Comparison of ENCODE assay signal across 2 cellular contexts in genomic region chr4:113157086-113157857, GRCh38.
TF ChIP-seq lines count a peak whose summit lies in the region.

No MANE protein-coding gene starts in this region.

TF ChIP-seq in H1, 55 proteins besides CTCF, POLR2A, EP300 and RAD21 (continued from another document):
- no peak for TF ChIP-seq SUZ12 (IDR thresholded peaks at IDR 0.05; ENCODE audit: low read length)

TF ChIP-seq in SK-N-SH treated with all-trans-retinoic acid at 6 μM for 48 hours, 23 proteins besides CTCF, POLR2A, EP300 and RAD21 (continued from another document):
- TF ChIP-seq TCF4 (CRISPR knock-in tag; IDR thresholded peaks at IDR 0.05; ENCODE audit: borderline replicate concordance) (no peak), ISL1 (CRISPR knock-in tag; IDR thresholded peaks at IDR 0.05) (no peak), CSDC2 (CRISPR knock-in tag; IDR thresholded peaks at IDR 0.05) (no peak), POU6F1 (CRISPR knock-in tag; IDR thresholded peaks at IDR 0.05; ENCODE audit: borderline replicate concordance, low read depth) (no peak), OSR1 (CRISPR knock-in tag; IDR thresholded peaks at IDR 0.05) (no peak)
- TF ChIP-seq, protein P1, sequence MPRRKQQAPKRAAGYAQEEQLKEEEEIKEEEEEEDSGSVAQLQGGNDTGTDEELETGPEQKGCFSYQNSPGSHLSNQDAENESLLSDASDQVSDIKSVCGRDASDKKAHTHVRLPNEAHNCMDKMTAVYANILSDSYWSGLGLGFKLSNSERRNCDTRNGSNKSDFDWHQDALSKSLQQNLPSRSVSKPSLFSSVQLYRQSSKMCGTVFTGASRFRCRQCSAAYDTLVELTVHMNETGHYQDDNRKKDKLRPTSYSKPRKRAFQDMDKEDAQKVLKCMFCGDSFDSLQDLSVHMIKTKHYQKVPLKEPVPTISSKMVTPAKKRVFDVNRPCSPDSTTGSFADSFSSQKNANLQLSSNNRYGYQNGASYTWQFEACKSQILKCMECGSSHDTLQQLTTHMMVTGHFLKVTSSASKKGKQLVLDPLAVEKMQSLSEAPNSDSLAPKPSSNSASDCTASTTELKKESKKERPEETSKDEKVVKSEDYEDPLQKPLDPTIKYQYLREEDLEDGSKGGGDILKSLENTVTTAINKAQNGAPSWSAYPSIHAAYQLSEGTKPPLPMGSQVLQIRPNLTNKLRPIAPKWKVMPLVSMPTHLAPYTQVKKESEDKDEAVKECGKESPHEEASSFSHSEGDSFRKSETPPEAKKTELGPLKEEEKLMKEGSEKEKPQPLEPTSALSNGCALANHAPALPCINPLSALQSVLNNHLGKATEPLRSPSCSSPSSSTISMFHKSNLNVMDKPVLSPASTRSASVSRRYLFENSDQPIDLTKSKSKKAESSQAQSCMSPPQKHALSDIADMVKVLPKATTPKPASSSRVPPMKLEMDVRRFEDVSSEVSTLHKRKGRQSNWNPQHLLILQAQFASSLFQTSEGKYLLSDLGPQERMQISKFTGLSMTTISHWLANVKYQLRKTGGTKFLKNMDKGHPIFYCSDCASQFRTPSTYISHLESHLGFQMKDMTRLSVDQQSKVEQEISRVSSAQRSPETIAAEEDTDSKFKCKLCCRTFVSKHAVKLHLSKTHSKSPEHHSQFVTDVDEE (CRISPR knock-in tag; IDR thresholded peaks at IDR 0.05) = no peak
